16 cellular contexts compared by ENCODE assay signal in genomic region chr7:128027485-128027980, GRCh38. TPM values are rescaled to one million over a fixed set of nuclear protein-coding genes. Genes with fewer than 3 reads are reported as not detected.
DNase-seq lines count a peak whose midpoint lies in the region; ATAC-seq and TF ChIP-seq lines count a peak whose summit lies in the region.
"Had no signal": no experiment of that assay in that cellular context is flagged by ENCODE, and none has a peak within 500 bp of the region (broad histone marks: within the 10 kb centered on the region; RNA-seq: fewer than 3 reads in every experiment).

No MANE protein-coding gene starts in this region.

- TF ChIP-seq POLR2A in esophagus squamous epithelium (IDR thresholded peaks at IDR 0.05): no peak

- H3K27me3 ChIP-seq in right cardiac atrium (ENCODE audit: control insufficient read depth, insufficient read depth): no peaks in the 10 kb centered on the region
- no peaks in the 10 kb centered on the region for H3K27me3 ChIP-seq in heart right ventricle
- H3K27me3 ChIP-seq in dorsolateral prefrontal cortex: no peaks in the 10 kb centered on the region
- H3K27me3 ChIP-seq in upper lobe of right lung: no peaks in the 10 kb centered on the region
- H3K27me3 ChIP-seq in esophagus squamous epithelium: peaks cover 0 to 15% (median 0%) of the 10 kb centered on the region in 4 donors
- H3K27me3 ChIP-seq: right atrium auricular region had no signal

- WGBS in right cardiac atrium: 58% methylated on average over 4 of the region's 4 CpGs
- WGBS in heart right ventricle, 2 donors: 60 to 72% methylated on average over 4 of the region's 4 CpGs
- WGBS in esophagus squamous epithelium, 2 donors: 33 to 73% methylated on average over 3 to 4 of the region's 4 CpGs

- intact Hi-C loops in right cardiac atrium (cut with DNase I): no loop called here
- intact Hi-C loops in heart right ventricle (cut with DNase I): loop anchor here in 1 of 10 donors (10.0 kb wide), 1 partner anchor 323 kb away; no protein-coding TSS in a partner anchor
- intact Hi-C loops in dorsolateral prefrontal cortex (cut with DNase I): no loop called here
- intact Hi-C loops in mucosa of descending colon (cut with DNase I, micrococcal nuclease): no loop called here
- intact Hi-C loops in upper lobe of right lung (cut with DNase I): no loop called here
- intact Hi-C loops in esophagus squamous epithelium (cut with DNase I): no loop called here

- H3K36me3 ChIP-seq in heart right ventricle (peaks cover 0 to 9% (median 0%) of the 10 kb centered on the region in 9 donors), mucosa of descending colon (ENCODE audit: low read depth) (no peaks in the 10 kb centered on the region), upper lobe of right lung (no peaks in the 10 kb centered on the region), esophagus squamous epithelium (peaks cover 0 to 26% (median 0%) of the 10 kb centered on the region in 3 donors)
- H3K36me3 ChIP-seq: right atrium auricular region had no signal

- ATAC-seq in right cardiac atrium (no peak), heart right ventricle (no peak), mucosa of descending colon (peak; percentile 72), upper lobe of right lung (no peak)
- ATAC-seq: left lung had no signal

- H3K27ac ChIP-seq in right cardiac atrium (ENCODE audit: low read length) (no peak overlapping the region), heart right ventricle (no peak overlapping the region), dorsolateral prefrontal cortex (peak overlapping the region in 52 of 59 donors; percentile 3 to 88 (median 63)), upper lobe of right lung (no peak overlapping the region), esophagus squamous epithelium (peak overlapping the region in 1 of 4 donors; percentile 25)
- H3K27ac ChIP-seq: right atrium auricular region had no signal

- H3K9me3 ChIP-seq in right cardiac atrium (ENCODE audit: control insufficient read depth, low read length): no peaks in the 10 kb centered on the region
- no peaks in the 10 kb centered on the region for H3K9me3 ChIP-seq in heart right ventricle
- H3K9me3 ChIP-seq in mucosa of descending colon: no peaks in the 10 kb centered on the region
- no peaks in the 10 kb centered on the region for H3K9me3 ChIP-seq in upper lobe of right lung
- H3K9me3 ChIP-seq in esophagus squamous epithelium: no peaks in the 10 kb centered on the region
- H3K9me3 ChIP-seq: left lung, right atrium auricular region had no signal

- DNase-seq in right cardiac atrium (no peak), heart right ventricle (no peak), dorsolateral prefrontal cortex (no peak), mucosa of descending colon (peak; percentile 30 to 67 (median 40)), upper lobe of right lung (no peak), RKO (ENCODE audit: low spot score) (no peak), esophagus squamous epithelium (lab: John Stamatoyannopoulos, UW) (no peak)
- DNase-seq in activated T-cell treated with anti-CD3 and anti-CD28 coated beads, Interleukin-2, amount 50 U/mL, for 1 hour: no peak
- DNase-seq: activated CD4-positive, alpha-beta T cell treated with anti-CD3 and anti-CD28 coated beads for 48 hours; activated naive CD8-positive, alpha-beta T cell treated with anti-CD3 and anti-CD28 coated beads for 36 hours; activated T-cell treated with anti-CD3 and anti-CD28 coated beads for 4 hours; left lung; NCI-H2081 treated with DMSO at 0.1 percent for 48 hours; SIG-M5; stimulated activated CD4-positive, alpha-beta T cell treated with anti-CD3 and anti-CD28 coated beads, Interleukin-4, amount 100 ng/mL, for 1 hour had no signal

- peaks cover under 1% of the 10 kb centered on the region for H3K4me1 ChIP-seq in right cardiac atrium (ENCODE audit: control insufficient read depth, insufficient read depth, low read length)
- H3K4me1 ChIP-seq in heart right ventricle: peaks cover 4 to 54% (median 32%) of the 10 kb centered on the region in 9 donors
- H3K4me1 ChIP-seq in mucosa of descending colon (ENCODE audit: low read depth): peaks cover 9% of the 10 kb centered on the region
- H3K4me1 ChIP-seq in upper lobe of right lung: peaks cover 21% of the 10 kb centered on the region
- H3K4me1 ChIP-seq in esophagus squamous epithelium: peaks cover 13 to 61% (median 23%) of the 10 kb centered on the region in 3 donors

- H3K4me3 ChIP-seq in right cardiac atrium (ENCODE audit: low read length): peak overlapping the region; percentile 2
- H3K4me3 ChIP-seq in heart right ventricle: peak overlapping the region in 1 of 10 donors; percentile 5
- H3K4me3 ChIP-seq in dorsolateral prefrontal cortex: peak overlapping the region; percentile 12 to 85 (median 68)
- no peak overlapping the region for H3K4me3 ChIP-seq in mucosa of descending colon
- H3K4me3 ChIP-seq in upper lobe of right lung: peak overlapping the region; percentile 21
- H3K4me3 ChIP-seq in esophagus squamous epithelium: no peak overlapping the region
- H3K4me3 ChIP-seq: right atrium auricular region had no signal

- TF ChIP-seq CTCF in heart right ventricle (IDR thresholded peaks at IDR 0.05): no peak
- TF ChIP-seq CTCF in dorsolateral prefrontal cortex (IDR thresholded peaks at IDR 0.05 in 54 of 56, conservative IDR thresholded peaks at IDR 0.05 in 2 of 56; ENCODE audit: low read depth in 1 of 56, partially characterized antibody in 56 of 56): no peak
- no peak for TF ChIP-seq CTCF in mucosa of descending colon (IDR thresholded peaks at IDR 0.05)
- no peak for TF ChIP-seq CTCF in upper lobe of right lung (IDR thresholded peaks at IDR 0.05)
- TF ChIP-seq CTCF in esophagus squamous epithelium (IDR thresholded peaks at IDR 0.05): no peak

RNA-seq across cellular contexts. Expression of gene LRRC4, which starts 3.7 kb away (rescaled TPM):
- 10 to 100 TPM in 1 of 4 donors, 1 to 10 TPM in 3; 3.5 to 13.8 (median 6.2) TPM for total RNA-seq in right cardiac atrium
- 4.4 TPM for polyA plus RNA-seq in right cardiac atrium
- total RNA-seq in heart right ventricle: 1 to 10 TPM; 2.1 to 7.3 (median 3.1) TPM
- 1 to 10 TPM in 1 of 2 donors, under 1 TPM in 1; 0.75 to 1.4 TPM for polyA plus RNA-seq in heart right ventricle
- total RNA-seq in dorsolateral prefrontal cortex: 100 to 1,000 TPM in 88 of 120 experiments, 10 to 100 TPM in 32; 44.8 to 204 (median 116) TPM
- 1 to 10 TPM in 2 of 3 donors, under 1 TPM in 1; 0.26 to 7.6 (median 1.1) TPM for total RNA-seq in mucosa of descending colon
- 6.4 TPM for total RNA-seq in upper lobe of right lung
- 10 to 100 TPM in 1 of 4 donors, 1 to 10 TPM in 3; 2.9 to 11.1 (median 6.5) TPM for total RNA-seq in esophagus squamous epithelium
- total RNA-seq: activated naive CD8-positive, alpha-beta T cell treated with anti-CD3 and anti-CD28 coated beads for 36 hours had no signal

Comparison
In these comparisons a context has a peak if more than half of its experiments do, and no peak if none do; other contexts are left out.
1. DNase-seq: peak in mucosa of descending colon (3 of 3); none in right cardiac atrium (0 of 3), heart right ventricle (0 of 2), dorsolateral prefrontal cortex (0 of 10), upper lobe of right lung (single experiment), RKO (single experiment), esophagus squamous epithelium (single experiment) and activated T-cell treated with anti-CD3 and anti-CD28 coated beads, Interleukin-2, amount 50 U/mL, for 1 hour (single experiment).
2. H3K27ac ChIP-seq: peak in dorsolateral prefrontal cortex (52 of 59); none in right cardiac atrium (single experiment), heart right ventricle (0 of 10) and upper lobe of right lung (single experiment).
3. H3K4me3 ChIP-seq: peak in right cardiac atrium (single experiment), dorsolateral prefrontal cortex (59 of 59) and upper lobe of right lung (single experiment); none in mucosa of descending colon (single experiment) and esophagus squamous epithelium (0 of 4).